ENCODE assay signal across 32 cellular contexts in the genomic region with DNA sequence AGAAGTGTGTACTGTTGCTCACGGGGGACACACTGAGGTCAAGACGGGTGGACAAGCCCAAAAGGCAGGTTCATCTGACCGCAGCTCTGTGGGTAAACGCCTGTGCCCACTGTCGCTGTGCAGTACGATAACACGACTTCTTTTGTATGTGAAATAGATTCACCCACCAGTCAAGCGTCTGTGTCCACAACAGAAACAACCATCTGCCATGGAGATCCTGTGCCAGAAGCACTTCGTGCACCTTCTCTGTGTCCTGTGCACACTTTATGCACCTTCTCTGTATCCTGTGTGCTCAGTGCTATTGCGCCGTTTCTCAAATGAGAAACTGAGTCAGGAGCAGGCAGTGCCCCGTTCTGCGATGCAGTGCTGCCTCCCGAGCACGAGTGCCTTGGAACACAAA.
"Had no signal": no experiment of that assay in that cellular context is flagged by ENCODE, and none has a peak within 500 bp of the region (broad histone marks: within the 10 kb centered on the region; RNA-seq: fewer than 3 reads in every experiment).

No MANE protein-coding gene starts in this region.

- H3K4me1 ChIP-seq: esophagus muscularis mucosa, foreskin keratinocyte, gastroesophageal sphincter, pancreas had no signal

- H3K27me3 Mint-ChIP-seq: dendritic cell treated with granulocyte-macrophage colony-stimulating factor and Interleukin-4, amounts not matched to agents 40 ng/mL and 50 ng/mL, for 4 days; naive B cell; natural killer cell treated with Interleukin-12 subunit alpha and Interleukin-12 subunit beta and Interleukin-15 and Interleukin-18, amount 100 ng/mL, for 72 hours; progenitor cell of endocrine pancreas; type B pancreatic cell had no signal

- H3K4me1 Mint-ChIP-seq: endodermal cell; mesothelial cell of epicardium; neural crest cell; stimulated activated effector memory CD8-positive, alpha-beta T cell treated with anti-CD3 and anti-CD28 coated beads, Interleukin-12 subunit alpha, Interleukin-12 subunit beta, amount 100 ng/mL, for 72 hours had no signal

- H3K27ac Mint-ChIP-seq: dendritic cell treated with granulocyte-macrophage colony-stimulating factor and Interleukin-4, amounts not matched to agents 40 ng/mL and 50 ng/mL, for 4 days; mesothelial cell of epicardium; progenitor cell of endocrine pancreas; type B pancreatic cell had no signal

- H3K4me3 Mint-ChIP-seq: dendritic cell treated with granulocyte-macrophage colony-stimulating factor and Interleukin-4, amounts not matched to agents 40 ng/mL and 50 ng/mL, for 4 days; endodermal cell; mesothelial cell of epicardium; natural killer cell treated with Interleukin-12 subunit alpha and Interleukin-12 subunit beta and Interleukin-15 and Interleukin-18, amount 100 ng/mL, for 72 hours; neural crest cell; stimulated activated effector memory CD8-positive, alpha-beta T cell treated with anti-CD3 and anti-CD28 coated beads, Interleukin-12 subunit alpha, Interleukin-12 subunit beta, amount 100 ng/mL, for 72 hours; type B pancreatic cell had no signal

- H3K9me3 ChIP-seq: esophagus muscularis mucosa, gastroesophageal sphincter, heart right ventricle, mucosa of descending colon, neutrophil, pancreas, stomach, thyroid gland had no signal

- H3K4me3 ChIP-seq: esophagus muscularis mucosa, gastroesophageal sphincter, heart right ventricle, lung, mucosa of descending colon, pancreas, stomach, thyroid gland had no signal

- H3K27me3 ChIP-seq: esophagus muscularis mucosa, foreskin keratinocyte, gastroesophageal sphincter, heart right ventricle, neutrophil, pancreas, stomach, thyroid gland had no signal

- FAIRE-seq: colon, endothelial cell of umbilical vein, pancreas had no signal

- DNase-seq: cerebellar nuclear complex; effector CD8-positive, alpha-beta T cell; foreskin keratinocyte; heart right ventricle; hippocampal formation; islet precursor cell; kidney glomerular epithelial cell; left colon; mesenchymal stem cell; mucosa of descending colon; naive B cell; pancreas; stimulated activated CD4-positive, alpha-beta T cell treated with anti-CD3 and anti-CD28 coated beads, Interleukin-2, amount 100 ng/mL, for 24 hours; stimulated activated CD4-positive, alpha-beta T cell treated with anti-CD3 and anti-CD28 coated beads, Interleukin-4, amount 100 ng/mL, for 24 hours; stimulated activated naive CD4-positive, alpha-beta T cell treated with Interleukin-2 at 50 U/mL for 16 hours; stomach; thyroid gland had no signal

- H3K27ac ChIP-seq: esophagus muscularis mucosa, foreskin keratinocyte, gastroesophageal sphincter, heart right ventricle, neutrophil, pancreas, stomach, thyroid gland had no signal

- ATAC-seq: foreskin keratinocyte; gastroesophageal sphincter; heart right ventricle; left colon; mucosa of descending colon; pancreas; sciatic nerve; stimulated activated effector memory CD8-positive, alpha-beta T cell treated with anti-CD3 and anti-CD28 coated beads, Interleukin-12 subunit alpha, Interleukin-12 subunit beta, amount 100 ng/mL, for 72 hours had no signal

- H3K9me3 Mint-ChIP-seq: dendritic cell treated with granulocyte-macrophage colony-stimulating factor and Interleukin-4, amounts not matched to agents 40 ng/mL and 50 ng/mL, for 4 days; endodermal cell; mesothelial cell of epicardium; naive B cell; natural killer cell treated with Interleukin-12 subunit alpha and Interleukin-12 subunit beta and Interleukin-15 and Interleukin-18, amount 100 ng/mL, for 72 hours; neural crest cell; stimulated activated effector memory CD8-positive, alpha-beta T cell treated with anti-CD3 and anti-CD28 coated beads, Interleukin-12 subunit alpha, Interleukin-12 subunit beta, amount 100 ng/mL, for 72 hours; type B pancreatic cell had no signal
